In genomic region chr1:168469690-168470089, GRCh38 we compare ENCODE assay signal across 8 cellular contexts.
DNase-seq lines count a peak whose midpoint lies in the region; ATAC-seq and TF ChIP-seq lines count a peak whose summit lies in the region.

No MANE protein-coding gene starts in this region.

- no peaks in the 10 kb centered on the region for H3K79me2 ChIP-seq in mesendoderm (ENCODE audit: control insufficient read depth, insufficient read depth, low read length)

- no peaks in the 10 kb centered on the region for H3K9me3 ChIP-seq in Peyer's patch

- in situ Hi-C loops in astrocyte of the spinal cord (cut with HindIII; ENCODE audit: low sequenced_read_pairs) (no loop called here), G401 (cut with HindIII; ENCODE audit: low sequenced_read_pairs) (no loop called here)

- H3K4me2 ChIP-seq in mesendoderm (ENCODE audit: low read length) = no peak overlapping the region

- no CpG with 5 or more reads among the region's 6 CpGs for WGBS in mesendoderm (ENCODE audit: extremely low coverage, insufficient coverage, low lambda C conversion rate)

- no peak for ATAC-seq in GM21515 (IDR thresholded peaks at IDR 0.05; ENCODE audit: unreplicated experiment)

- TF ChIP-seq CTCF in Peyer's patch (IDR thresholded peaks at IDR 0.05) = no peak
- no peak for TF ChIP-seq CTCF in astrocyte of the spinal cord (IDR thresholded peaks at IDR 0.05; ENCODE audit: low read depth, low read length)

- no peak overlapping the region for H4K5ac ChIP-seq in mesendoderm (ENCODE audit: low read length)

- no peak for TF ChIP-seq POLR2A in Peyer's patch (IDR thresholded peaks at IDR 0.05)

- H3K36me3 ChIP-seq in Peyer's patch = no peaks in the 10 kb centered on the region
- H3K36me3 ChIP-seq in mesendoderm (ENCODE audit: control insufficient read depth, insufficient read depth, low read length) = no peaks in the 10 kb centered on the region

- no peak overlapping the region for H3K4ac ChIP-seq in mesendoderm (ENCODE audit: low read depth, low read length)

- H3K27me3 ChIP-seq in Peyer's patch = no peaks in the 10 kb centered on the region
- no peaks in the 10 kb centered on the region for H3K27me3 ChIP-seq in mesendoderm (ENCODE audit: insufficient read depth, low read length, poor library complexity)

- no peak overlapping the region for H2BK120ac ChIP-seq in mesendoderm (ENCODE audit: low read depth, low read length)

- H3K18ac ChIP-seq in mesendoderm (ENCODE audit: low read length) = no peak overlapping the region

- H3K4me1 ChIP-seq in Peyer's patch = peaks cover 0 to 31% (median 9%) of the 10 kb centered on the region in 4 donors
- no peaks in the 10 kb centered on the region for H3K4me1 ChIP-seq in mesendoderm (ENCODE audit: control insufficient read depth, low read depth, low read length)

- H3K56ac ChIP-seq in mesendoderm (ENCODE audit: low read length) = no peak overlapping the region

- H2BK15ac ChIP-seq in mesendoderm (replicated peaks; ENCODE audit: low read depth) = no peak overlapping the region

- peak; percentile 68 for DNase-seq in ELF-1 (ENCODE audit: low read depth, low spot score)
- peak in 2 of 3 donors; percentile 19 to 75 for DNase-seq in Peyer's patch
- DNase-seq in astrocyte of the spinal cord (ENCODE audit: low read depth, low spot score) = peak; percentile 87
- DNase-seq in mesendoderm = peak; percentile 41
- no peak for DNase-seq in NCI-H1694 treated with DMSO at 0.1 percent for 48 hours (lab: John Stamatoyannopoulos, UW)
- DNase-seq in NCI-H1092 (lab: John Stamatoyannopoulos, UW) = no peak
- DNase-seq in G401 (ENCODE audit: low spot score) = no peak

- no peaks in the 10 kb centered on the region for H3K79me1 ChIP-seq in mesendoderm (ENCODE audit: low read length)

- no peak overlapping the region for H2AK5ac ChIP-seq in mesendoderm (ENCODE audit: low read length)

- H4K8ac ChIP-seq in mesendoderm (ENCODE audit: low read depth, low read length) = no peak overlapping the region

- H3K9ac ChIP-seq in mesendoderm (ENCODE audit: low read length) = no peak overlapping the region

- H3K4me3 ChIP-seq in Peyer's patch (no peak overlapping the region), astrocyte of the spinal cord (ENCODE audit: low read depth, low read length) (no peak overlapping the region), mesendoderm (ENCODE audit: low read length) (no peak overlapping the region)

- H3K27ac ChIP-seq in Peyer's patch (peak overlapping the region in 2 of 4 donors; percentile 30), mesendoderm (ENCODE audit: low read depth, low read length) (no peak overlapping the region)

- H3K23ac ChIP-seq in mesendoderm (ENCODE audit: low read length) = no peak overlapping the region

- H2BK5ac ChIP-seq in mesendoderm (ENCODE audit: low read length) = no peak overlapping the region

Comparison
In these comparisons a context has a peak if more than half of its experiments do, and no peak if none do; other contexts are left out.
1. DNase-seq: peak in ELF-1 (single experiment), Peyer's patch (2 of 3), astrocyte of the spinal cord (single experiment) and mesendoderm (single experiment); none in NCI-H1694 treated with DMSO at 0.1 percent for 48 hours (single experiment), NCI-H1092 (single experiment) and G401 (single experiment).